In the genomic region with DNA sequence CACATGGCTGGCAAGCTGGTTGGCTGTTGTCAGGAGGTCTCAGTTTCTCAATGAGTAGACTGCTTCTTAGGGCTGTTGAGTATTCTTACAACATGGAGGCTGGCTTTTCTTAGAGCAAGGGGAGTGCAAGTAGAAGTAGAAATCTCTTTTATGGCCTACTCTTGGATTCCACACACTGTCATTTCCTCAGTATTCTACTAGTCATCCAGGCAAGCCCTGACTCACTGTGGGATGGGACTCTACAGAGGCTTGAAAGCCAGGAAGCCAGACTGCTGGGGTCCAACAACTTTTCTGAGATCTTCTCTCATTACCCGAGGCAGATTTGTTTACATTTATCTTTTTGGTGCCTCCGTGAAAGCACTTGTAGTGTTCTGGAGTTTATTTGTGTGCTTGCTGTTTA, we compare ENCODE assay signal across 26 cellular contexts.
DNase-seq lines count a peak whose midpoint lies in the region; ATAC-seq, FAIRE-seq and TF ChIP-seq lines count a peak whose summit lies in the region.
"Had no signal": no experiment of that assay in that cellular context is flagged by ENCODE, and none has a peak within 500 bp of the region (broad histone marks: within the 10 kb centered on the region; RNA-seq: fewer than 3 reads in every experiment).

No MANE protein-coding gene starts in this region.

- no peaks in the 10 kb centered on the region for H3K9me3 Mint-ChIP-seq in astrocyte (ENCODE audit: unreplicated experiment)
- H3K9me3 Mint-ChIP-seq: activated naive CD4-positive, alpha-beta T cell treated with anti-CD3 and anti-CD28 coated beads, Interleukin-2, amount 50 U/mL, for 72 hours; activated T-helper 2 cell treated with anti-CD3 and anti-CD28 coated beads, Interferon-gamma antibody, Interleukin-2, Interleukin-4, amounts not matched to agents 10 μg/mL and 5 μg/mL and 100 μg/mL, durations not matched to agents 14 hours and 24 hours and 36 hours; GM23338 had no signal

- no peak overlapping the region for H3K9ac ChIP-seq in astrocyte (ENCODE audit: low read length)

- H3K79me2 ChIP-seq in astrocyte (ENCODE audit: insufficient read depth, low read length), result no peaks in the 10 kb centered on the region

- no peaks in the 10 kb centered on the region for H3K9me3 ChIP-seq in astrocyte (ENCODE audit: insufficient read depth, low read depth, low read length)

- no peak for FAIRE-seq in astrocyte (lab: Jason Lieb, UNC)
- FAIRE-seq: HepG2 had no signal

- no peak overlapping the region for H3K4me2 ChIP-seq in astrocyte (ENCODE audit: low read length)
- H3K4me2 ChIP-seq: GM23338 had no signal

- H3K27me3 Mint-ChIP-seq in astrocyte (ENCODE audit: low read depth, unreplicated experiment), result no peaks in the 10 kb centered on the region
- H3K27me3 Mint-ChIP-seq: natural killer cell treated with Interleukin-12 subunit alpha and Interleukin-12 subunit beta and Interleukin-15 and Interleukin-18, amount 100 ng/mL, for 72 hours had no signal

- ATAC-seq in GM21528 (IDR thresholded peaks at IDR 0.05; ENCODE audit: low FRiP score, unreplicated experiment), result no peak
- ATAC-seq in HG03460 (IDR thresholded peaks at IDR 0.05; ENCODE audit: unreplicated experiment), result no peak
- ATAC-seq: activated naive CD4-positive, alpha-beta T cell treated with anti-CD3 and anti-CD28 coated beads, Interleukin-2, amount 50 U/mL, for 72 hours; GM23338; HepG2; natural killer cell treated with Interleukin-12 subunit alpha and Interleukin-12 subunit beta and Interleukin-15 and Interleukin-18, amount 100 ng/mL, for 72 hours; Right ventricle myocardium inferior; stimulated activated effector memory CD8-positive, alpha-beta T cell treated with anti-CD3 and anti-CD28 coated beads, Interleukin-12 subunit alpha, Interleukin-12 subunit beta, amount 100 ng/mL, for 72 hours; WTC11 had no signal

- H3K36me3 Mint-ChIP-seq in astrocyte (ENCODE audit: low read depth, unreplicated experiment), result no peaks in the 10 kb centered on the region
- H3K36me3 Mint-ChIP-seq: activated naive CD4-positive, alpha-beta T cell treated with anti-CD3 and anti-CD28 coated beads, Interleukin-2, amount 50 U/mL, for 72 hours; natural killer cell treated with Interleukin-12 subunit alpha and Interleukin-12 subunit beta and Interleukin-15 and Interleukin-18, amount 100 ng/mL, for 72 hours; stimulated activated effector memory CD8-positive, alpha-beta T cell treated with anti-CD3 and anti-CD28 coated beads, Interleukin-12 subunit alpha, Interleukin-12 subunit beta, amount 100 ng/mL, for 72 hours; WTC11 had no signal

- DNase-seq in EH (ENCODE audit: low read depth) (peak; percentile 51), HPDE6-E6E7 (ENCODE audit: extremely low spot score) (peak; percentile 28), astrocyte (ENCODE audit: low read depth) (no peak), kidney tubule cell (ENCODE audit: low spot score) (peak; percentile 78), NCI-H146 (lab: John Stamatoyannopoulos, UW) (no peak)
- DNase-seq: activated CD4-positive, alpha-beta T cell treated with anti-CD3 and anti-CD28 coated beads, Interleukin-2, amount 50 U/mL, for 4 hours; activated CD8-positive, alpha-beta memory T cell treated with anti-CD3 and anti-CD28 coated beads, Interleukin-2, amount 50 U/mL, for 4 hours; anterior cingulate cortex; hippocampal formation; NCI-H1092; NCI-H1930; NCI-H2227 treated with DMSO at 0.1 percent for 48 hours; NCI-H748 treated with DMSO at 0.1 percent for 48 hours; retina; stimulated activated CD4-positive, alpha-beta T cell treated with anti-CD3 and anti-CD28 coated beads, Interleukin-2, amount 100 ng/mL, for 48 hours; T1000 had no signal

- H3K4me3 ChIP-seq in astrocyte (ENCODE audit: insufficient read depth, low read depth, low read length), result no peak overlapping the region
- H3K4me3 ChIP-seq: GM23338 had no signal

- no peaks in the 10 kb centered on the region for H3K36me3 ChIP-seq in astrocyte (ENCODE audit: insufficient read depth, low read length)

- no peak for TF ChIP-seq CTCF in astrocyte (IDR thresholded peaks at IDR 0.05; ENCODE audit: insufficient read depth, low read depth, low read length)

- H4K20me1 ChIP-seq in astrocyte (ENCODE audit: insufficient read depth, low read length), result no peaks in the 10 kb centered on the region

- H3K27ac ChIP-seq in astrocyte (ENCODE audit: low read depth, low read length), result no peak overlapping the region

- H3K4me1 Mint-ChIP-seq in astrocyte (ENCODE audit: low read depth, unreplicated experiment), result peaks cover 2% of the 10 kb centered on the region
- H3K4me1 Mint-ChIP-seq: stimulated activated effector memory CD8-positive, alpha-beta T cell treated with anti-CD3 and anti-CD28 coated beads, Interleukin-12 subunit alpha, Interleukin-12 subunit beta, amount 100 ng/mL, for 72 hours had no signal

- no peak overlapping the region for H3K4me3 Mint-ChIP-seq in astrocyte (ENCODE audit: unreplicated experiment)
- H3K4me3 Mint-ChIP-seq: GM23338; natural killer cell treated with Interleukin-12 subunit alpha and Interleukin-12 subunit beta and Interleukin-15 and Interleukin-18, amount 100 ng/mL, for 72 hours; stimulated activated effector memory CD8-positive, alpha-beta T cell treated with anti-CD3 and anti-CD28 coated beads, Interleukin-12 subunit alpha, Interleukin-12 subunit beta, amount 100 ng/mL, for 72 hours; WTC11 had no signal

- H3K27me3 ChIP-seq in astrocyte (ENCODE audit: insufficient read depth, low read length), result no peaks in the 10 kb centered on the region

- H3K27ac Mint-ChIP-seq in astrocyte (ENCODE audit: unreplicated experiment), result peak overlapping the region; percentile 35
- H3K27ac Mint-ChIP-seq: activated naive CD4-positive, alpha-beta T cell treated with anti-CD3 and anti-CD28 coated beads, Interleukin-2, amount 50 U/mL, for 72 hours; activated T-helper 2 cell treated with anti-CD3 and anti-CD28 coated beads, Interferon-gamma antibody, Interleukin-2, Interleukin-4, amounts not matched to agents 10 μg/mL and 5 μg/mL and 100 μg/mL, durations not matched to agents 14 hours and 24 hours and 36 hours; GM23338; natural killer cell treated with Interleukin-12 subunit alpha and Interleukin-12 subunit beta and Interleukin-15 and Interleukin-18, amount 100 ng/mL, for 72 hours; stimulated activated effector memory CD8-positive, alpha-beta T cell treated with anti-CD3 and anti-CD28 coated beads, Interleukin-12 subunit alpha, Interleukin-12 subunit beta, amount 100 ng/mL, for 72 hours; WTC11 had no signal

- no peak overlapping the region for H2AFZ ChIP-seq in astrocyte (ENCODE audit: low read depth, low read length)
- H2AFZ ChIP-seq: GM23338 had no signal

- H3K4me1 ChIP-seq in astrocyte (ENCODE audit: insufficient read depth, low read length), result no peaks in the 10 kb centered on the region

Comparison
In these comparisons a context has a peak if more than half of its experiments do, and no peak if none do; other contexts are left out.
1. DNase-seq: peak in EH (single experiment), HPDE6-E6E7 (single experiment) and kidney tubule cell (single experiment); none in astrocyte (single experiment) and NCI-H146 (single experiment).